ENCODE assay signal across 26 cellular contexts in the genomic region with DNA sequence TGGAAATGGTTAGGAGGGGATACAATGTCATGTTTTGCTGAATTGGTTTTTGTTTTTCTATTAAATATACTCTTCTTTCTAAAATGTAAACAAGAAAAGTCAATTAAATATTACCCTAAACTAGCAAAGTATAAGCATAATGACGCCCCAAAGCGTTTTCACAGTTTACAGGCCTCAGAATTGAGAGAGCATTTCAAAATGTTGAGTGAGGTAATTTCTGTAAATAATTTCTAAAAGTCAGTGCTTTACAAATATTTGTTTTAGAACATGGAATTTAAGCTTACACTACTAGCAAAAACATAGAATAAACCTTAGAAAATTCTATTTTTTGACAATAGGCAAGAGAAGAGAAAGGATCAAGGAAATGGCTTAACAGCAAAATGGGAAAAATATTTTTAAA.
"Had no signal": no experiment of that assay in that cellular context is flagged by ENCODE, and none has a peak within 500 bp of the region (broad histone marks: within the 10 kb centered on the region; RNA-seq: fewer than 3 reads in every experiment).

No MANE protein-coding gene starts in this region.

- DNase-seq: stimulated activated CD4-positive, alpha-beta T cell treated with anti-CD3 and anti-CD28 coated beads, Interleukin-2, amount 100 ng/mL, for 48 hours; stimulated activated CD4-positive, alpha-beta T cell treated with anti-CD3 and anti-CD28 coated beads, Interleukin-4, amount 100 ng/mL, for 1 hour; stimulated activated CD4-positive, alpha-beta T cell treated with anti-CD3 and anti-CD28 coated beads, Interleukin-4, amount 100 ng/mL, for 24 hours; stimulated activated CD4-positive, alpha-beta T cell treated with anti-CD3 and anti-CD28 coated beads, Interleukin-4, amount 100 ng/mL, for 4 hours; stimulated activated CD8-positive, alpha-beta memory T cell treated with anti-CD3 and anti-CD28 coated beads, Interleukin-4, amount 100 ng/mL, for 48 hours; stimulated activated naive B cell treated with anti-CD40 and anti-IgM and Interleukin-4, amounts not matched to agents 10 μg/mL and 1 μg/mL and 100 μg/mL, for 72 hours; stimulated activated naive CD4-positive, alpha-beta T cell; stimulated activated naive CD4-positive, alpha-beta T cell treated with Interleukin-2 at 50 U/mL for 16 hours; stimulated activated naive CD8-positive, alpha-beta T cell treated with anti-CD3 and anti-CD28 coated beads, Interleukin-15, amount 100 ng/mL, for 72 hours; stimulated activated naive CD8-positive, alpha-beta T cell treated with anti-CD3 and anti-CD28 coated beads, Interleukin-15, Interleukin-2, amounts not matched to agents 100 U/mL and 50 U/mL, for 24 hours; stomach; substantia nigra; testis; thyroid gland; tibial artery; transverse colon; trophoblast cell; upper lobe of left lung; upper lobe of right lung; uterus had no signal

- H3K27me3 ChIP-seq: stomach, suprapubic skin, testis, thyroid gland, tibial artery, tibial nerve, transverse colon, upper lobe of left lung, upper lobe of right lung, uterus, vagina had no signal

- H3K36me3 ChIP-seq: stomach, suprapubic skin, thoracic aorta, thyroid gland, tibial artery, tibial nerve, transverse colon, upper lobe of left lung, upper lobe of right lung, vagina had no signal

- H3K4me3 ChIP-seq: stomach, suprapubic skin, testis, thoracic aorta, thyroid gland, tibial artery, tibial nerve, transverse colon, upper lobe of left lung, upper lobe of right lung, uterus, vagina had no signal

- ATAC-seq: stimulated activated effector memory CD8-positive, alpha-beta T cell treated with anti-CD3 and anti-CD28 coated beads, Interleukin-12 subunit alpha, Interleukin-12 subunit beta, amount 100 ng/mL, for 72 hours; stimulated activated memory B cell treated with anti-CD40 and anti-IgM and Interleukin-4, amounts not matched to agents 10 μg/mL and 1 μg/mL and 100 μg/mL, for 72 hours; stimulated activated naive B cell treated with anti-CD40 and anti-IgM and Interleukin-4, amounts not matched to agents 10 μg/mL and 1 μg/mL and 100 μg/mL, for 72 hours; stimulated activated naive CD8-positive, alpha-beta T cell treated with anti-CD3 and anti-CD28 coated beads, Interleukin-15, amount 100 ng/mL, for 72 hours; stimulated activated naive CD8-positive, alpha-beta T cell treated with anti-CD3 and anti-CD28 coated beads, Interleukin-15, Interleukin-2, amounts not matched to agents 100 U/mL and 50 U/mL, for 24 hours; upper lobe of right lung had no signal

- H3K27ac ChIP-seq: stomach, suprapubic skin, testis, thoracic aorta, thyroid gland, tibial artery, tibial nerve, transverse colon, upper lobe of left lung, upper lobe of right lung, uterus, vagina had no signal

- H3K4me1 ChIP-seq: stomach, suprapubic skin, testis, thyroid gland, tibial artery, tibial nerve, transverse colon, upper lobe of left lung, upper lobe of right lung, uterus, vagina had no signal

- H3K9me3 ChIP-seq: stomach, suprapubic skin, testis, thoracic aorta, thyroid gland, tibial artery, tibial nerve, transverse colon, upper lobe of left lung, upper lobe of right lung, uterus, vagina had no signal
